In the genomic region with DNA sequence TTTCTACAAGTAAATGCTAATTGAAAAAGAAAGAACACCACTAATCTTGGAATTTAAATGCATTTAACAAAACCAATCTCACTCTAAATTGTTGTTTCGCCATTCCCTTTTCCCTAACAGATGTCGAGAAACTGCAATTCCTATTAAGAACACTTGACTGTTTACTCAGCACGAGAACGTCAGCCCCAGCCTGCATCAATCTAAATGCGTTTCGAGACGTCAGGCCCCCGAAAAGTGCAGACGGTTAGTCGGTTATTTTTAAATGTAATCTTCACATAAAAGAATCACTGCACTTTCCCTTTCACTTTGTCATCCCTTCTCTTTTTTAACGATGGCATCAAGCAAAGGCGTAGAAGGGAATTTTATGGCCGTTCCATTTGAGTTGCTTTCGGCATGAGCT, we compare ENCODE assay signal across 10 cellular contexts.
A peak's percentile ranks its signal among the peaks of the same experiment; 100 is the strongest.
DNase-seq lines count a peak whose midpoint lies in the region; ATAC-seq and TF ChIP-seq lines count a peak whose summit lies in the region.
"Had no signal": no experiment of that assay in that cellular context is flagged by ENCODE, and none has a peak within 500 bp of the region (broad histone marks: within the 10 kb centered on the region; RNA-seq: fewer than 3 reads in every experiment).

No MANE protein-coding gene starts in this region.

- no peaks in the 10 kb centered on the region for H3K9me3 ChIP-seq in CD4-positive, CD25-positive, alpha-beta regulatory T cell (ENCODE audit: control insufficient read depth in 2 of 2, low read length in 2 of 2)
- no peaks in the 10 kb centered on the region for H3K9me3 ChIP-seq in RWPE2 (ENCODE audit: severe bottlenecking)
- no peaks in the 10 kb centered on the region for H3K9me3 ChIP-seq in breast epithelium
- H3K9me3 ChIP-seq in psoas muscle = no peaks in the 10 kb centered on the region
- H3K9me3 ChIP-seq: mucosa of descending colon had no signal

- H3K4me1 ChIP-seq in CD4-positive, CD25-positive, alpha-beta regulatory T cell (ENCODE audit: control insufficient read depth, insufficient read depth, low read length, poor library complexity, severe bottlenecking) = peaks cover 18% of the 10 kb centered on the region
- H3K4me1 ChIP-seq in RWPE2 (ENCODE audit: insufficient read depth, poor library complexity, severe bottlenecking) (no peaks in the 10 kb centered on the region), breast epithelium (no peaks in the 10 kb centered on the region), psoas muscle (no peaks in the 10 kb centered on the region)

- H3K27ac Mint-ChIP-seq in CD4-positive, CD25-positive, alpha-beta regulatory T cell = peak overlapping the region; percentile 88 to 98 (median 95)
- H3K27ac Mint-ChIP-seq in mesothelial cell of epicardium = no peak overlapping the region

- peaks cover 9% of the 10 kb centered on the region for H3K27me3 Mint-ChIP-seq in CD4-positive, CD25-positive, alpha-beta regulatory T cell
- peaks cover 18% of the 10 kb centered on the region for H3K27me3 Mint-ChIP-seq in mesothelial cell of epicardium (ENCODE audit: low read depth)

- no peak for TF ChIP-seq POLR2A in breast epithelium (IDR thresholded peaks at IDR 0.05)

- DNase-seq in CD4-positive, CD25-positive, alpha-beta regulatory T cell = peak in 2 of 3 donors; percentile 39 to 72
- DNase-seq in RWPE2 (ENCODE audit: low spot score) (no peak), breast epithelium (ENCODE audit: low spot score in 2 of 2) (no peak), psoas muscle (no peak), left cardiac atrium (no peak), mesothelial cell of epicardium (ENCODE audit: low spot score in 2 of 2, unreplicated experiment in 2 of 2) (no peak), 8988T (no peak)
- DNase-seq: mucosa of descending colon, SHP77 treated with DMSO at 0.1 percent for 48 hours had no signal

- H3K9me3 Mint-ChIP-seq in CD4-positive, CD25-positive, alpha-beta regulatory T cell = peaks cover 0 to 2% (median 0%) of the 10 kb centered on the region in 7 donors
- H3K9me3 Mint-ChIP-seq in mesothelial cell of epicardium = no peaks in the 10 kb centered on the region

- no peaks in the 10 kb centered on the region for H3K36me3 ChIP-seq in CD4-positive, CD25-positive, alpha-beta regulatory T cell (ENCODE audit: control insufficient read depth, insufficient read depth, low read length)
- H3K36me3 ChIP-seq in RWPE2 (ENCODE audit: low read depth) (no peaks in the 10 kb centered on the region), breast epithelium (no peaks in the 10 kb centered on the region), psoas muscle (ENCODE audit: insufficient read depth in 1 of 2, low read depth in 1 of 2) (no peaks in the 10 kb centered on the region)

- H3K27me3 ChIP-seq in CD4-positive, CD25-positive, alpha-beta regulatory T cell (ENCODE audit: control insufficient read depth, insufficient read depth, low read length) = no peaks in the 10 kb centered on the region
- H3K27me3 ChIP-seq in RWPE2 (ENCODE audit: insufficient read depth, poor library complexity, severe bottlenecking) (no peaks in the 10 kb centered on the region), breast epithelium (peaks cover 0 to 5% of the 10 kb centered on the region in 2 donors), psoas muscle (ENCODE audit: insufficient read depth in 3 of 3, low read length in 2 of 3) (peaks cover 0 to 3% (median 0%) of the 10 kb centered on the region in 3 donors)

- peak overlapping the region; percentile 87 for H3K4me3 ChIP-seq in CD4-positive, CD25-positive, alpha-beta regulatory T cell (ENCODE audit: low read depth, low read length)
- H3K4me3 ChIP-seq in RWPE2 (ENCODE audit: severe bottlenecking) (peak overlapping the region; percentile 11), breast epithelium (peak overlapping the region in 2 of 3 donors; percentile 24 to 39), psoas muscle (peak overlapping the region; percentile 43)
- H3K4me3 ChIP-seq: mucosa of descending colon had no signal

- no peaks in the 10 kb centered on the region for H3K36me3 Mint-ChIP-seq in CD4-positive, CD25-positive, alpha-beta regulatory T cell
- no peaks in the 10 kb centered on the region for H3K36me3 Mint-ChIP-seq in mesothelial cell of epicardium

- peak overlapping the region; percentile 54 to 88 (median 84) for H3K4me3 Mint-ChIP-seq in CD4-positive, CD25-positive, alpha-beta regulatory T cell
- H3K4me3 Mint-ChIP-seq in mesothelial cell of epicardium = no peak overlapping the region

- WGBS in psoas muscle, 3 donors = 15 to 23% (median 17%) methylated on average over 14 of the region's 14 CpGs

- H3K4me1 Mint-ChIP-seq in CD4-positive, CD25-positive, alpha-beta regulatory T cell = peaks cover 13 to 48% (median 30%) of the 10 kb centered on the region in 4 donors
- peaks cover 18% of the 10 kb centered on the region for H3K4me1 Mint-ChIP-seq in mesothelial cell of epicardium

- H3K27ac ChIP-seq in CD4-positive, CD25-positive, alpha-beta regulatory T cell (ENCODE audit: insufficient read depth, low read length, poor library complexity, severe bottlenecking) = no peak overlapping the region
- H3K27ac ChIP-seq in RWPE2 (ENCODE audit: poor library complexity, severe bottlenecking) = no peak overlapping the region
- H3K27ac ChIP-seq in breast epithelium = no peak overlapping the region
- no peak overlapping the region for H3K27ac ChIP-seq in psoas muscle

- no peak for TF ChIP-seq CTCF in RWPE2 (IDR thresholded peaks at IDR 0.05; ENCODE audit: poor library complexity, severe bottlenecking)
- TF ChIP-seq CTCF in breast epithelium (IDR thresholded peaks at IDR 0.05) = no peak
- no peak for TF ChIP-seq CTCF in psoas muscle (IDR thresholded peaks at IDR 0.05)
- TF ChIP-seq CTCF in mesothelial cell of epicardium (IDR thresholded peaks at IDR 0.05; ENCODE audit: unreplicated experiment) = no peak

- peak in 1 of 2 donors; percentile 41 for ATAC-seq in CD4-positive, CD25-positive, alpha-beta regulatory T cell (ENCODE audit: low read depth in 2 of 2)
- ATAC-seq in RWPE2 (ENCODE audit: low read depth) (peak; percentile 64; the same call in 1 of the 3 replicates), psoas muscle (no peak), left cardiac atrium (no peak), esophagus mucosa (no peak)
- ATAC-seq: mucosa of descending colon had no signal

- intact Hi-C loops in breast epithelium (cut with DNase I; ENCODE audit: low total_unique reads) (no loop called here), psoas muscle (cut with DNase I) (no loop called here), left cardiac atrium (cut with DNase I) (no loop called here)

Comparison
In these comparisons a context has a peak if more than half of its experiments do, and no peak if none do; other contexts are left out.
1. DNase-seq: peak in CD4-positive, CD25-positive, alpha-beta regulatory T cell (2 of 3); none in RWPE2 (single experiment), breast epithelium (0 of 2), psoas muscle (0 of 2), left cardiac atrium (single experiment), mesothelial cell of epicardium (0 of 2) and 8988T (single experiment).
2. H3K4me3 ChIP-seq: peak in every context shown above with its lines; median percentile 87 in CD4-positive, CD25-positive, alpha-beta regulatory T cell; 43 in psoas muscle; 32 in breast epithelium; 11 in RWPE2.